ENCODE assay signal across 35 cellular contexts in the genomic region with DNA sequence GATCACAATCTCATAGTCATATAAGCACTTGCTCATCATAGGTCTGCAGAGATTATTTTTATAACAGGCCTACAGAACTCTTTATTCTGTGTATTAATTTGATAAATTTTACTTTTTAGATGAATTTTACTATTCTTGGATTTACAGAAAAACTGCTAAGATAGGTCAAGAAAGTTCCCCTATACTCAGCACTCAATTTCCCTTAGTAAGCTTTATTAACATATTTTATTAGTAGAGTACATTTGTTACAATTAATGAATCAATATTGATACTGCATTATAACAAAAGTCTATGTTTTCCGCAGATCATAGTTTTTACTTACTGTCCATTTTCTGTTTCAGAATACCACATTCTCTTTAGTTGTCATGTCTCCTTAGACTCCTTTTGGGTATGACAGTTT.
"Had no signal": no experiment of that assay in that cellular context is flagged by ENCODE, and none has a peak within 500 bp of the region (broad histone marks: within the 10 kb centered on the region; RNA-seq: fewer than 3 reads in every experiment).

No MANE protein-coding gene starts in this region.

- H3K27me3 ChIP-seq: MG63 had no signal

- DNase-seq: Karpas-422, Kasumi-1, MG63, MM.1S, MV-4-11, NCI-H1048, NCI-H1092, NCI-H1092 treated with DMSO at 0.1 percent for 48 hours, NCI-H1105, NCI-H1105 treated with DMSO at 0.1 percent for 48 hours, NCI-H1417, NCI-H1417 treated with DMSO at 0.1 percent for 48 hours, NCI-H1436, NCI-H1436 treated with DMSO at 0.1 percent for 48 hours, NCI-H146, NCI-H1694, NCI-H1694 treated with DMSO at 0.1 percent for 48 hours, NCI-H187, NCI-H187 treated with DMSO at 0.1 percent for 48 hours, NCI-H1930, NCI-H2029, NCI-H2029 treated with DMSO at 0.1 percent for 48 hours, NCI-H2081, NCI-H2081 treated with DMSO at 0.1 percent for 48 hours, NCI-H2107, NCI-H2171, NCI-H2171 treated with DMSO at 0.1 percent for 48 hours, NCI-H2227 treated with DMSO at 0.1 percent for 48 hours, NCI-H226, NCI-H345, NCI-H446, NCI-H446 treated with DMSO at 0.1 percent for 48 hours, NCI-H510A, NCI-H510A treated with DMSO at 0.1 percent for 48 hours, NCI-H524 had no signal

- H3K9me3 ChIP-seq: MG63 had no signal

- H3K4me3 ChIP-seq: MG63 had no signal

- H3K36me3 ChIP-seq: MG63 had no signal
